Comparison of ENCODE assay signal across 13 cellular contexts in genomic region chr1:227372662-227373061, GRCh38. TPM values are rescaled to one million over a fixed set of nuclear protein-coding genes. Genes with fewer than 3 reads are reported as not detected.
DNase-seq lines count a peak whose midpoint lies in the region; ATAC-seq, FAIRE-seq and TF ChIP-seq lines count a peak whose summit lies in the region.
"Had no signal": no experiment of that assay in that cellular context is flagged by ENCODE, and none has a peak within 500 bp of the region (broad histone marks: within the 10 kb centered on the region; RNA-seq: fewer than 3 reads in every experiment).

No MANE protein-coding gene starts in this region.

- H3K27me3 ChIP-seq in AG04450 (ENCODE audit: control insufficient read depth, insufficient read depth, low read length) (no peaks in the 10 kb centered on the region), GM23248 (replicated peaks; ENCODE audit: insufficient read depth) (no peaks in the 10 kb centered on the region)

- no peak for FAIRE-seq in H54 (lab: Jason Lieb, UNC)
- FAIRE-seq: G401.6 had no signal

- no peak for TF ChIP-seq POLR2A in H54 (IDR thresholded peaks at IDR 0.05; ENCODE audit: low read depth, low read length)

- H3K4me1 ChIP-seq in GM23248 (ENCODE audit: insufficient read depth) = peaks cover 8% of the 10 kb centered on the region; the same call in 1 of the 2 replicates

- in situ Hi-C loops in GM23248 (cut with MboI) = no loop called here

- no peak for TF ChIP-seq CTCF in AG04450 (IDR thresholded peaks at IDR 0.05; ENCODE audit: low read depth, low read length)
- no peak for TF ChIP-seq CTCF in RWPE1 (conservative IDR thresholded peaks at IDR 0.05; ENCODE audit: low read depth)
- no peak for TF ChIP-seq CTCF in fibroblast of mammary gland (conservative IDR thresholded peaks at IDR 0.05; ENCODE audit: control insufficient read depth, insufficient read depth, low read depth, low read length)

- no peaks in the 10 kb centered on the region for H4K20me1 ChIP-seq in GM23248 (ENCODE audit: insufficient read depth)

- H3K4me3 ChIP-seq in AG04450 (ENCODE audit: low read depth, low read length) (no peak overlapping the region), GM23248 (no peak overlapping the region), fibroblast of mammary gland (ENCODE audit: control insufficient read depth, low read depth, low read length) (no peak overlapping the region)

- H3K9me2 ChIP-seq in GM23248 (ENCODE audit: insufficient read depth) = no peaks in the 10 kb centered on the region

- ATAC-seq in HG02678 (IDR thresholded peaks at IDR 0.05; ENCODE audit: unreplicated experiment) = no peak
- ATAC-seq: activated T-cell treated with anti-CD3 and anti-CD28 coated beads, Interleukin-2, amount 50 U/mL, for 4 hours had no signal

- no peaks in the 10 kb centered on the region for H3K9me3 ChIP-seq in AG04450 (ENCODE audit: control insufficient read depth, insufficient read depth, low read length)
- no peaks in the 10 kb centered on the region for H3K9me3 ChIP-seq in GM23248 (ENCODE audit: low read depth)

- H3K9ac ChIP-seq in GM23248 = no peak overlapping the region

- POLR2A ChIA-PET in AG04450 (lab: Yijun Ruan, JAX) = no interaction called here
- POLR2A ChIA-PET in RWPE1 (lab: Yijun Ruan, JAX; ENCODE audit: low non-redundant PET) = no interaction called here

- CTCF ChIA-PET in AG04450 (lab: Charles Lee) (no interaction called here), RWPE1 (lab: Yijun Ruan, JAX) (interaction anchor here (0.6 kb wide), 1 partner anchor 143 kb away, joined by 3 read pairs; no protein-coding TSS in a partner anchor)

- H2AFZ ChIP-seq in GM23248 = no peak overlapping the region

- H3K36me3 ChIP-seq in GM23248 (ENCODE audit: low read depth) = no peaks in the 10 kb centered on the region

- H3F3A ChIP-seq in GM23248 (ENCODE audit: insufficient read depth) = no peaks in the 10 kb centered on the region

- H3K4me2 ChIP-seq in GM23248 (ENCODE audit: unreplicated experiment) = no peak overlapping the region

- DNase-seq in AG04450 (ENCODE audit: low read depth, low spot score) (peak; percentile 20), GM23248 (peak; percentile 68), RWPE1 (ENCODE audit: low spot score) (peak; percentile 46), fibroblast of mammary gland (ENCODE audit: low read depth) (peak; percentile 79), glomerular visceral epithelial cell (ENCODE audit: extremely low spot score) (no peak), H54 (ENCODE audit: insufficient read length, low spot score) (no peak)
- no peak for DNase-seq in activated naive CD4-positive, alpha-beta T cell treated with anti-CD3 and anti-CD28 coated beads, Interleukin-2, amount 50 U/mL, for 16 hours
- DNase-seq: activated T-cell treated with anti-CD3 and anti-CD28 coated beads, Interleukin-2, amount 50 U/mL, for 4 hours; MM.1S; stimulated activated CD4-positive, alpha-beta T cell treated with anti-CD3 and anti-CD28 coated beads, Interleukin-4, amount 100 ng/mL, for 4 hours; stimulated activated naive CD4-positive, alpha-beta T cell treated with Interleukin-2 at 50 U/mL for 16 hours had no signal

- no peaks in the 10 kb centered on the region for H3K79me2 ChIP-seq in GM23248 (ENCODE audit: insufficient read depth)

- no peak overlapping the region for H3K27ac ChIP-seq in AG04450 (ENCODE audit: low read depth, low read length)
- H3K27ac ChIP-seq in GM23248 = no peak overlapping the region
- no peak overlapping the region for H3K27ac ChIP-seq in RWPE1

RNA-seq across cellular contexts. Expression of gene CDC42BPA, which starts 54.4 kb away (rescaled TPM):
- polyA plus RNA-seq in AG04450 (2011; rRNA removed) = 25.4 and 30.7 TPM in 2 replicates
- polyA minus RNA-seq in AG04450 (2011; rRNA and poly(A)+ RNA removed) = 40.8 and 65.6 TPM in 2 replicates
- total RNA-seq in GM23248 (2014; rRNA removed; shearing (Covaris generic)) = 37.9 and 39.1 TPM in 2 replicates
- polyA plus RNA-seq in GM23248 (2016; fragmentation: Nextera tagmentation; extraction: Ambion mirVana) = 23.9 and 28.6 TPM in 2 replicates

Comparison
In these comparisons a context has a peak if more than half of its experiments do, and no peak if none do; other contexts are left out.
1. DNase-seq: peak in AG04450 (single experiment), GM23248 (single experiment), RWPE1 (single experiment) and fibroblast of mammary gland (single experiment); none in glomerular visceral epithelial cell (single experiment), H54 (single experiment) and activated naive CD4-positive, alpha-beta T cell treated with anti-CD3 and anti-CD28 coated beads, Interleukin-2, amount 50 U/mL, for 16 hours (single experiment).